ENCODE assay signal across 27 cellular contexts in genomic region chr1:87959236-87959635, GRCh38.
"Had no signal": no experiment of that assay in that cellular context is flagged by ENCODE, and none has a peak within 500 bp of the region (broad histone marks: within the 10 kb centered on the region; RNA-seq: fewer than 3 reads in every experiment).

No MANE protein-coding gene starts in this region.

- H3K4me3 ChIP-seq: adrenal gland, body of pancreas, MG63, SK-N-MC had no signal

- DNase-seq: activated CD4-positive, alpha-beta memory T cell treated with anti-CD3 and anti-CD28 coated beads, Interleukin-2, amount 10 ng/mL, durations not matched to agents 7 days and 5 days; activated CD4-positive, alpha-beta T cell treated with anti-CD3 and anti-CD28 coated beads, Interleukin-2, amount 50 U/mL, for 1 hour; activated CD4-positive, CD25-positive, alpha-beta regulatory T cell; activated gamma-delta T cell treated with Interleukin-2 at 50 U/mL for 16 hours; activated naive CD4-positive, alpha-beta T cell treated with anti-CD3 and anti-CD28 coated beads, Interleukin-2, amount 50 U/mL, for 16 hours; activated naive CD8-positive, alpha-beta T cell treated with anti-CD3 and anti-CD28 coated beads, Interleukin-2, amount 10 ng/mL, durations not matched to agents 7 days and 5 days; activated T-cell treated with anti-CD3 and anti-CD28 coated beads for 4 hours; activated T-cell treated with anti-CD3 and anti-CD28 coated beads, Interleukin-2, amount 50 U/mL, for 72 hours; adrenal gland; aorta; body of pancreas; MG63; NCI-H1105 treated with DMSO at 0.1 percent for 48 hours; NCI-H1436 treated with DMSO at 0.1 percent for 48 hours; NCI-H2081 treated with DMSO at 0.1 percent for 48 hours; NCI-H2171 treated with DMSO at 0.1 percent for 48 hours; NCI-H226; NCI-H748 treated with DMSO at 0.1 percent for 48 hours; RPMI8226; T-cell; T-helper 2 cell; T1000 had no signal

- H3K27ac ChIP-seq: adrenal gland, body of pancreas, SK-N-MC, VCaP had no signal

- H3K27ac Mint-ChIP-seq: activated CD4-positive, alpha-beta memory T cell treated with anti-CD3 and anti-CD28 coated beads, Interleukin-2, amount 10 ng/mL, durations not matched to agents 7 days and 5 days; activated naive CD8-positive, alpha-beta T cell treated with anti-CD3 and anti-CD28 coated beads, Interleukin-2, amount 10 ng/mL, durations not matched to agents 7 days and 5 days; activated T-cell treated with anti-CD3 and anti-CD28 coated beads, Interleukin-2, amount 50 U/mL, for 72 hours; activated T-helper 2 cell treated with anti-CD3 and anti-CD28 coated beads, Interferon-gamma antibody, Interleukin-2, Interleukin-4, amounts not matched to agents 10 μg/mL and 5 μg/mL and 100 μg/mL, durations not matched to agents 14 hours and 24 hours and 36 hours; T-cell had no signal

- H3K27me3 ChIP-seq: adrenal gland, body of pancreas, MG63 had no signal

- H3K36me3 Mint-ChIP-seq: activated naive CD8-positive, alpha-beta T cell treated with anti-CD3 and anti-CD28 coated beads, Interleukin-2, amount 10 ng/mL, durations not matched to agents 7 days and 5 days; T-cell had no signal

- H3K4me3 Mint-ChIP-seq: activated CD4-positive, alpha-beta memory T cell treated with anti-CD3 and anti-CD28 coated beads, Interleukin-2, amount 10 ng/mL, durations not matched to agents 7 days and 5 days; activated naive CD8-positive, alpha-beta T cell treated with anti-CD3 and anti-CD28 coated beads, Interleukin-2, amount 10 ng/mL, durations not matched to agents 7 days and 5 days; activated T-cell treated with anti-CD3 and anti-CD28 coated beads, Interleukin-2, amount 50 U/mL, for 72 hours; central memory CD8-positive, alpha-beta T cell; T-cell had no signal

- ATAC-seq: activated T-cell treated with anti-CD3 and anti-CD28 coated beads, Interleukin-2, amount 50 U/mL, for 72 hours; body of pancreas; Right ventricle myocardium inferior; T-cell had no signal

- H3K9me3 ChIP-seq: adrenal gland, body of pancreas had no signal

- H3K4me1 ChIP-seq: adrenal gland, body of pancreas had no signal

- H3K36me3 ChIP-seq: adrenal gland, MG63 had no signal

- H3K4me1 Mint-ChIP-seq: activated CD4-positive, alpha-beta memory T cell treated with anti-CD3 and anti-CD28 coated beads, Interleukin-2, amount 10 ng/mL, durations not matched to agents 7 days and 5 days; activated naive CD8-positive, alpha-beta T cell treated with anti-CD3 and anti-CD28 coated beads, Interleukin-2, amount 10 ng/mL, durations not matched to agents 7 days and 5 days; central memory CD8-positive, alpha-beta T cell; T-cell had no signal

- H3K9me3 Mint-ChIP-seq: activated CD4-positive, alpha-beta memory T cell treated with anti-CD3 and anti-CD28 coated beads, Interleukin-2, amount 10 ng/mL, durations not matched to agents 7 days and 5 days; activated naive CD8-positive, alpha-beta T cell treated with anti-CD3 and anti-CD28 coated beads, Interleukin-2, amount 10 ng/mL, durations not matched to agents 7 days and 5 days; activated T-cell treated with anti-CD3 and anti-CD28 coated beads, Interleukin-2, amount 50 U/mL, for 72 hours; activated T-helper 2 cell treated with anti-CD3 and anti-CD28 coated beads, Interferon-gamma antibody, Interleukin-2, Interleukin-4, amounts not matched to agents 10 μg/mL and 5 μg/mL and 100 μg/mL, durations not matched to agents 14 hours and 24 hours and 36 hours; central memory CD8-positive, alpha-beta T cell; T-cell had no signal
